9 cellular contexts compared by ENCODE assay signal in the genomic region with DNA sequence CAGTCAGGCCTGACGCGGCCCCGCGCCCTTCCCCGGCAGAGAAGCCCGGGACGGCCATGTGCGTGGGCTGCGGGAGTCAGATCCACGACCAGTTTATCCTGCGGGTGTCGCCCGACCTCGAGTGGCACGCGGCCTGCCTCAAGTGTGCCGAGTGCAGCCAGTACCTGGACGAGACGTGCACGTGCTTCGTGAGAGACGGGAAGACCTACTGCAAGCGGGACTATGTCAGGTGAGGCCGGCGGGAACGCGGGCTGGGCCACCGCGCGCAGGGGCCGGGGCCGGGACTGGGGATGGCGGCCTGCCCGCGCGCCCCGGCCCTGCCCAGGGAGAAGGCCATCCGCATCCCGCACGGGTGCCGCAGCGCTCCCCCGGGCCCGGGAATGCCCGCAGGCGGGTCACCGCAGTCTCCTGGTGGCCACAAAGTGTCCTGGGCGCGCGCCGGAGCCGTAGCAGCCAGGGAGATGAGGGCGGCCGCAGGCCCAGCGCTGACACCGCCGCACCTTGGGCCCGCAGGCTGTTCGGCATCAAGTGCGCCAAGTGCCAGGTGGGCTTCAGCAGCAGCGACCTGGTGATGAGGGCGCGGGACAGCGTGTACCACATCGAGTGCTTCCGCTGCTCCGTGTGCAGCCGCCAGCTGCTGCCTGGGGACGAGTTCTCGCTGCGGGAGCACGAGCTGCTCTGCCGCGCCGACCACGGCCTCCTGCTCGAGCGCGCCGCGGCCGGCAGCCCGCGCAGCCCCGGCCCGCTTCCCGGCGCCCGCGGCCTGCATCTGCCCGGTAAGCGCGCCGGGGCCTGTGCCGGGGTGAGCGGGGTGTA. TPM values are rescaled to one million over a fixed set of nuclear protein-coding genes. Genes with fewer than 3 reads are reported as not detected.
DNase-seq lines count a peak whose midpoint lies in the region; ATAC-seq and TF ChIP-seq lines count a peak whose summit lies in the region.
"Had no signal": no experiment of that assay in that cellular context is flagged by ENCODE, and none has a peak within 500 bp of the region (broad histone marks: within the 10 kb centered on the region; RNA-seq: fewer than 3 reads in every experiment).

No MANE protein-coding gene starts in this region.

- H3K9ac ChIP-seq in HUES6 (ENCODE audit: low read length) = no peak overlapping the region

- H3K27me3 ChIP-seq in HUES6 (ENCODE audit: control insufficient read depth, insufficient read depth, low read length) = peaks cover 100% of the 10 kb centered on the region
- peaks cover 96% of the 10 kb centered on the region for H3K27me3 ChIP-seq in mononuclear cell (ENCODE audit: insufficient read depth, low read length)

- H3K4me1 ChIP-seq in HUES6 (ENCODE audit: control insufficient read depth, insufficient read depth, low read length) (peaks cover 44% of the 10 kb centered on the region), mononuclear cell (ENCODE audit: insufficient read depth, low read length) (peaks cover 82% of the 10 kb centered on the region)
- H3K4me1 ChIP-seq: foreskin keratinocyte had no signal

- peaks cover 60% of the 10 kb centered on the region for H3K27me3 Mint-ChIP-seq in activated T-helper 17 cell treated with anti-CD3 and anti-CD28 coated beads, Interleukin-2, amount 50 U/mL, for 72 hours

- peak overlapping the region; percentile 75 for H3K27ac ChIP-seq in C4-2B
- H3K27ac ChIP-seq in HUES6 (ENCODE audit: low read depth, low read length) = no peak overlapping the region
- H3K27ac ChIP-seq: foreskin keratinocyte had no signal

- H3K27ac Mint-ChIP-seq in activated T-helper 17 cell treated with anti-CD3 and anti-CD28 coated beads, Interleukin-2, amount 50 U/mL, for 72 hours = no peak overlapping the region

- H3K36me3 ChIP-seq in HUES6 (ENCODE audit: control insufficient read depth, insufficient read depth, low read length) = no peaks in the 10 kb centered on the region

- no peaks in the 10 kb centered on the region for H3K9me3 Mint-ChIP-seq in activated T-helper 17 cell treated with anti-CD3 and anti-CD28 coated beads, Interleukin-2, amount 50 U/mL, for 72 hours

- H3K4me3 Mint-ChIP-seq in activated T-helper 17 cell treated with anti-CD3 and anti-CD28 coated beads, Interleukin-2, amount 50 U/mL, for 72 hours = peak overlapping the region; percentile 83

- TF ChIP-seq CTCF in C4-2B (conservative IDR thresholded peaks at IDR 0.05) = no peak

- H3K4me3 ChIP-seq in HUES6 (ENCODE audit: low read depth, low read length) (peak overlapping the region; percentile 59), mononuclear cell (ENCODE audit: low read length) (peak overlapping the region; percentile 32)

- ATAC-seq in activated T-helper 17 cell treated with anti-CD3 and anti-CD28 coated beads, Interleukin-2, amount 50 U/mL, for 72 hours (replicated peaks) = no peak
- ATAC-seq in GM18907 (IDR thresholded peaks at IDR 0.05; ENCODE audit: unreplicated experiment) = no peak
- ATAC-seq in GM21717 (IDR thresholded peaks at IDR 0.05; ENCODE audit: unreplicated experiment) = no peak
- no peak for ATAC-seq in GM21390 (IDR thresholded peaks at IDR 0.05; ENCODE audit: unreplicated experiment)
- ATAC-seq: foreskin keratinocyte had no signal

- peaks cover 34% of the 10 kb centered on the region for H3K4me1 Mint-ChIP-seq in activated T-helper 17 cell treated with anti-CD3 and anti-CD28 coated beads, Interleukin-2, amount 50 U/mL, for 72 hours

- no peak for DNase-seq in hypothalamus (lab: John Stamatoyannopoulos, UW)

- H3K36me3 Mint-ChIP-seq in activated T-helper 17 cell treated with anti-CD3 and anti-CD28 coated beads, Interleukin-2, amount 50 U/mL, for 72 hours (ENCODE audit: low read depth) = peaks cover 32% of the 10 kb centered on the region

- H3K9me3 ChIP-seq in HUES6 (ENCODE audit: control insufficient read depth, insufficient read depth, low read depth, low read length) (no peaks in the 10 kb centered on the region), mononuclear cell (ENCODE audit: low read depth, low read length) (no peaks in the 10 kb centered on the region)

RNA-seq across cellular contexts. Expression of gene ISL2, which starts 1.4 kb away (rescaled TPM):
- under 1 TPM in 1 of 2 donors, not detected in 1; 0.35 TPM for total RNA-seq in activated T-helper 17 cell treated with anti-CD3 and anti-CD28 coated beads, Interleukin-2, amount 50 U/mL, for 72 hours
- total RNA-seq in mononuclear cell = 0.21 TPM

RNA-seq across cellular contexts. Expression of gene ETFA, which starts 26.7 kb away (rescaled TPM):
- 100 to 1,000 TPM; 113 to 185 TPM for total RNA-seq in activated T-helper 17 cell treated with anti-CD3 and anti-CD28 coated beads, Interleukin-2, amount 50 U/mL, for 72 hours
- 51.5 TPM for total RNA-seq in mononuclear cell
